In the genomic region with DNA sequence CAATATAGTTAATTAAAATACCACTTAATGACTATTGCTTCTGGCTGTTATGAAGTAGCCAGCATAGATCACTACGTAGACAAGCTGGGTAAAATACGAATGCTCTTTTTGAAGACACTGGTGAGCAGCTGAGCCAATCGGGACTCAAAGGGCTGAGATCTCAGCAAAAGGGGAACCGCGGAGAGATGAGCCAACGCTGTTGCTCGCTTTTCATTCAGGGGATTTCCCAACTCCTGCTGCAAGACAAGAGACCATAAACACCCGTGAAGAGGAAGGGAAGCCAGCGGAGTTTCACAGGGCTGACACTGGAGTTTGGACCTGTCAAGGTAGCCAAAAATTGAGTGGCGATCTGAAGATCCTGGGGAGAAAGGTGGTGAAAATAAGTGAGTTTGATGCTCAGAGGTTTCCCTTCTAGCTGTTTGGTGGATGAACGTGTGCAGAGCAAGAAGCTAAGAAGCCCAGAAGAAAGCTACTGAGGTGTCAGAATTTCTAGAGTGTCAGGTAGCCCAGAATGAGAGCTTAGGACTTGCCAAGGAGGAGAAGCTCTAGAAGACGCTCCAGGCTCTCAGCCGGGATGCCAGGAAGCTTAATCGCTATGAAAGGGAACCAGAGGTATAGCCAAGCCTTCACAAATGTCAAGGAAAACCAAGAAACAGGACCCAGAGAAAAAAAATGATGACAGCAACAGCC, we compare ENCODE assay signal across 11 cellular contexts.
A peak's percentile ranks its signal among the peaks of the same experiment; 100 is the strongest.
DNase-seq lines count a peak whose midpoint lies in the region; ATAC-seq, FAIRE-seq and TF ChIP-seq lines count a peak whose summit lies in the region.
"Had no signal": no experiment of that assay in that cellular context is flagged by ENCODE, and none has a peak within 500 bp of the region (broad histone marks: within the 10 kb centered on the region; RNA-seq: fewer than 3 reads in every experiment).

No MANE protein-coding gene starts in this region.

- H3K36me3 ChIP-seq in left ventricle myocardium inferior: no peaks in the 10 kb centered on the region
- H3K36me3 ChIP-seq in lung (ENCODE audit: control insufficient read depth in 2 of 2, insufficient read depth in 2 of 2, low read length in 2 of 2): no peaks in the 10 kb centered on the region
- H3K36me3 ChIP-seq in vagina: no peaks in the 10 kb centered on the region

- no peak for TF ChIP-seq CTCF in left ventricle myocardium inferior (IDR thresholded peaks at IDR 0.05; ENCODE audit: borderline replicate concordance)
- no peak for TF ChIP-seq CTCF in lung (IDR thresholded peaks at IDR 0.05; ENCODE audit: control extremely low read depth, extremely low read depth)
- no peak for TF ChIP-seq CTCF in D721Med (IDR thresholded peaks at IDR 0.05; ENCODE audit: insufficient read depth, missing control alignments)
- no peak for TF ChIP-seq CTCF in vagina (IDR thresholded peaks at IDR 0.05)

- ATAC-seq in Right ventricle myocardium inferior: peak; percentile 46
- no peak for ATAC-seq in lung (ENCODE audit: insufficient read depth, low FRiP score)
- ATAC-seq: SK-N-SH treated with all-trans-retinoic acid at 6 μM for 48 hours had no signal

- no peak overlapping the region for H3K27ac ChIP-seq in left ventricle myocardium inferior (replicated peaks)
- no peak overlapping the region for H3K27ac ChIP-seq in lung (ENCODE audit: low read depth in 1 of 2, low read length in 1 of 2)
- H3K27ac ChIP-seq in vagina: no peak overlapping the region
- H3K27ac ChIP-seq: C4-2B, epithelial cell of prostate had no signal

- intact Hi-C loops in Right ventricle myocardium inferior (cut with DNase I): no loop called here
- intact Hi-C loops in left ventricle myocardium inferior (cut with micrococcal nuclease): no loop called here
- intact Hi-C loops in vagina (cut with DNase I): no loop called here

- H3K4me1 ChIP-seq in left ventricle myocardium inferior: no peaks in the 10 kb centered on the region
- H3K4me1 ChIP-seq in lung (ENCODE audit: control insufficient read depth in 2 of 2, insufficient read depth in 2 of 2, low read length in 2 of 2): no peaks in the 10 kb centered on the region
- H3K4me1 ChIP-seq in vagina: peaks cover 4% of the 10 kb centered on the region

- no peak for TF ChIP-seq POLR2A in vagina (IDR thresholded peaks at IDR 0.05)

- peaks cover 51% of the 10 kb centered on the region for H3K27me3 ChIP-seq in left ventricle myocardium inferior (ENCODE audit: low read depth)
- no peaks in the 10 kb centered on the region for H3K27me3 ChIP-seq in lung (ENCODE audit: control insufficient read depth, insufficient read depth)
- no peaks in the 10 kb centered on the region for H3K27me3 ChIP-seq in vagina

- H3K4me3 ChIP-seq in left ventricle myocardium inferior (no peak overlapping the region), lung (no peak overlapping the region), vagina (no peak overlapping the region)

- FAIRE-seq in RCC 7860 (lab: Jason Lieb, UNC) (no peak), D721Med (lab: Jason Lieb, UNC) (no peak)

- WGBS in lung, 2 donors: 28 to 37% methylated on average over 14 of the region's 14 CpGs

- H3K9me3 ChIP-seq in left ventricle myocardium inferior (replicated peaks): peaks cover 21% of the 10 kb centered on the region
- peaks cover 0 to 10% of the 10 kb centered on the region in 2 donors for H3K9me3 ChIP-seq in lung (ENCODE audit: control insufficient read depth in 2 of 2, insufficient read depth in 1 of 2, low read length in 1 of 2)
- peaks cover 5% of the 10 kb centered on the region for H3K9me3 ChIP-seq in vagina

- peak; percentile 62 for DNase-seq in Right ventricle myocardium inferior (ENCODE audit: missing footprints)
- DNase-seq in left ventricle myocardium inferior: no peak
- DNase-seq in activated T-cell treated with anti-CD3 and anti-CD28 coated beads, Interleukin-2, amount 50 U/mL, for 48 hours: peak; percentile 28 to 34
- DNase-seq in lung (ENCODE audit: low spot score): peak; percentile 51
- DNase-seq in ecto neural progenitor cell (ENCODE audit: low spot score): no peak
- no peak for DNase-seq in RCC 7860 (ENCODE audit: low spot score)
- no peak for DNase-seq in D721Med (ENCODE audit: insufficient read length, low spot score)
- DNase-seq in vagina (ENCODE audit: extremely low spot score in 2 of 2): no peak

Comparison
In these comparisons a context has a peak if more than half of its experiments do, and no peak if none do; other contexts are left out.
1. DNase-seq: peak in Right ventricle myocardium inferior (single experiment), activated T-cell treated with anti-CD3 and anti-CD28 coated beads, Interleukin-2, amount 50 U/mL, for 48 hours (2 of 2) and lung (single experiment); none in left ventricle myocardium inferior (single experiment), ecto neural progenitor cell (single experiment), RCC 7860 (single experiment), D721Med (single experiment) and vagina (0 of 2).